Comparison of ENCODE assay signal across 9 cellular contexts in genomic region chr10:70575874-70576802, GRCh38. TPM values are rescaled to one million over a fixed set of nuclear protein-coding genes. Genes with fewer than 3 reads are reported as not detected.
DNase-seq lines count a peak whose midpoint lies in the region; ATAC-seq and TF ChIP-seq lines count a peak whose summit lies in the region.
"Had no signal": no experiment of that assay in that cellular context is flagged by ENCODE, and none has a peak within 500 bp of the region (broad histone marks: within the 10 kb centered on the region; RNA-seq: fewer than 3 reads in every experiment).

No MANE protein-coding gene starts in this region.

- CTCF ChIA-PET in PC-9 (lab: Charles Lee): interaction anchor here (0.6 to 1.1 kb wide), 5 partner anchors 15 to 492 kb away, joined by 3 to 5 read pairs (median 3); no protein-coding TSS in a partner anchor

- POLR2A ChIA-PET in PC-9 (lab: Charles Lee; ENCODE audit: unreplicated experiment): no interaction called here

- intact Hi-C loops in PC-9 (cut with micrococcal nuclease; ENCODE audit: unreplicated experiment): loop anchor here (5.0 kb wide), 1 partner anchor 856 kb away; no protein-coding TSS in a partner anchor

- no peak overlapping the region for H3K27ac ChIP-seq in PC-9

- peak overlapping the region; percentile 20; the same call in 1 of the 2 replicates for H3K4me2 ChIP-seq in PC-9

- TF ChIP-seq CTCF in PC-9 (conservative IDR thresholded peaks at IDR 0.05): no peak

- no peak overlapping the region for H2AFZ ChIP-seq in PC-9

- peaks cover 35% of the 10 kb centered on the region for H3K4me1 ChIP-seq in PC-9 (replicated peaks; ENCODE audit: insufficient read depth)

- TF ChIP-seq POLR2A in erythroblast (IDR thresholded peaks at IDR 0.05; ENCODE audit: low read length): no peak

- H3K9me3 ChIP-seq in PC-9 (ENCODE audit: insufficient read depth, low read depth): no peaks in the 10 kb centered on the region

- peaks cover 32% of the 10 kb centered on the region for H3F3A ChIP-seq in PC-9 (ENCODE audit: insufficient read depth, low read depth)

- no peaks in the 10 kb centered on the region for H3K9me2 ChIP-seq in PC-9 (ENCODE audit: insufficient read depth)

- peak; percentile 69 for DNase-seq in EL
- DNase-seq in GM19240 (ENCODE audit: insufficient read length, low spot score): peak; percentile 40
- peak; percentile 69 to 72 for DNase-seq in PC-9
- DNase-seq in erythroblast (lab: John Stamatoyannopoulos, UW): peak; percentile 74 to 82
- peak; percentile 17 for DNase-seq in putamen (ENCODE audit: low spot score)
- no peak for DNase-seq in NCI-H526 treated with DMSO at 0.1 percent for 48 hours (lab: John Stamatoyannopoulos, UW)

- no peaks in the 10 kb centered on the region for H3K27me3 ChIP-seq in PC-9 (ENCODE audit: insufficient read depth, low read depth)

- no peak overlapping the region for H3K4me3 ChIP-seq in PC-9

- H3K36me3 ChIP-seq in PC-9 (ENCODE audit: low read depth): no peaks in the 10 kb centered on the region

- H3K79me2 ChIP-seq in PC-9 (ENCODE audit: low read depth): no peaks in the 10 kb centered on the region

- H4K20me1 ChIP-seq in PC-9 (ENCODE audit: insufficient read depth): no peaks in the 10 kb centered on the region

- BruUV-seq in PC-9 (replicated peaks; lab: Mats Ljungman, UMichigan): no TSS peak

- peak; percentile 49 for ATAC-seq in HG03280 (IDR thresholded peaks at IDR 0.05; ENCODE audit: unreplicated experiment)
- ATAC-seq in HG03469 (IDR thresholded peaks at IDR 0.05; ENCODE audit: unreplicated experiment): no peak

RNA-seq across cellular contexts. Expression of gene PRF1, which starts 26.4 kb away (rescaled TPM):
- total RNA-seq in PC-9 (2021): not detected in 2 replicates
- total RNA-seq: pulmonary artery endothelial cell had no signal
